Comparison of ENCODE assay signal across 9 cellular contexts in the genomic region with DNA sequence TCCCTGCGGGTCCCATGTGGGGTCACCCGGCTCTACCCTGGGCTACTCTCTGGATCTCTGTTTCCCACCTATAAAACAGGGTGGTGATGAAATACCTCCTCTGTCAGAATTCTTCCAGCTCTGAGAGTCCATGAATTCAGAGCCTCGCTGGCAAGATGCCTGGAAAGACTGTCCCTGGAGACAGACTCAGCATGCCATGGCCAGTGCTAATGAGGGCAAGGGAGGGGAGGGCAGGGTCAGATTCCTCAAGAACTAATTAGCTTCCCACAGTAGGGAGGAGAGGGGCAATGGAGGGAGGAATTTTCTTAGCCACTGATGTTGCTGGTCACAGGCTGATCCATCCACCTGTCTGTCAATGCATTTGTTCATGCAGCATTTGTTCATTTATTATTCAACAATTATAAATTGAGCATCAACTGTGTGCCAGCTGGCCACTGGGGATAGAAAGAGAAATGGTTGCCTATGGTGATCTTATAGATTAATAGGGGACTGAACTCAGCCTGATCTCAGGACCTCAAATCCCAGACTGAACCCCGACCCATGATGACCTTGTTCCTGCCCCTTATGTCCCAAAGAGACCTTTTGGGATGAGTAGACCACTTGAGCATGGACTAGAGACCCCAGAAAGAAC. TPM values are rescaled to one million over a fixed set of nuclear protein-coding genes. Genes with fewer than 3 reads are reported as not detected.
DNase-seq lines count a peak whose midpoint lies in the region; ATAC-seq and TF ChIP-seq lines count a peak whose summit lies in the region.
"Had no signal": no experiment of that assay in that cellular context is flagged by ENCODE, and none has a peak within 500 bp of the region (broad histone marks: within the 10 kb centered on the region; RNA-seq: fewer than 3 reads in every experiment).

No MANE protein-coding gene starts in this region.

- H3K4me1 ChIP-seq in ascending aorta = peaks cover 53 to 86% of the 10 kb centered on the region in 2 donors

- peak; percentile 65 for DNase-seq in HS-27A (ENCODE audit: low read depth)
- DNase-seq in ascending aorta (ENCODE audit: low spot score in 2 of 2) = peak in 1 of 2 donors; percentile 92
- DNase-seq in islet precursor cell = peak; percentile 87
- peak; percentile 85 for DNase-seq in stromal cell of bone marrow (ENCODE audit: low read depth)
- DNase-seq in NCI-H1694 (lab: John Stamatoyannopoulos, UW) = no peak
- no peak for DNase-seq in NK-92 (lab: John Stamatoyannopoulos, UW; ENCODE audit: unreplicated experiment)
- DNase-seq: stimulated activated CD8-positive, alpha-beta memory T cell treated with anti-CD3 and anti-CD28 coated beads, Interleukin-4, amount 100 ng/mL, for 48 hours had no signal

- no peaks in the 10 kb centered on the region for H3K27me3 ChIP-seq in ascending aorta

- no peak for TF ChIP-seq CTCF in ascending aorta (IDR thresholded peaks at IDR 0.05)

- no peaks in the 10 kb centered on the region for H3K9me3 ChIP-seq in ascending aorta

- peak overlapping the region; percentile 95 to 96 for H3K27ac ChIP-seq in ascending aorta

- H3K4me3 ChIP-seq in ascending aorta = peak overlapping the region; percentile 10 to 19

- no peak for ATAC-seq in HG03025 (IDR thresholded peaks at IDR 0.05; ENCODE audit: low FRiP score, unreplicated experiment)
- no peak for ATAC-seq in HG03196 (IDR thresholded peaks at IDR 0.05; ENCODE audit: unreplicated experiment)

- intact Hi-C loops in ascending aorta (cut with DNase I) = no loop called here

- peaks cover 22 to 23% of the 10 kb centered on the region in 2 donors for H3K36me3 ChIP-seq in ascending aorta

RNA-seq across cellular contexts. Expression of gene SYNPO, which starts 4.7 kb away (rescaled TPM):
- 128 TPM for total RNA-seq in ascending aorta

RNA-seq across cellular contexts. Expression of gene MYOZ3, which starts 15.9 kb away (rescaled TPM):
- total RNA-seq in ascending aorta = 1.1 TPM

RNA-seq across cellular contexts. Expression of gene RBM22, which starts 55.7 kb away (rescaled TPM):
- total RNA-seq in ascending aorta = 45.3 TPM

Comparison
In these comparisons a context has a peak if more than half of its experiments do, and no peak if none do; other contexts are left out.
1. DNase-seq: peak in HS-27A (single experiment), islet precursor cell (single experiment) and stromal cell of bone marrow (single experiment); none in NCI-H1694 (single experiment) and NK-92 (single experiment).